In the genomic region with DNA sequence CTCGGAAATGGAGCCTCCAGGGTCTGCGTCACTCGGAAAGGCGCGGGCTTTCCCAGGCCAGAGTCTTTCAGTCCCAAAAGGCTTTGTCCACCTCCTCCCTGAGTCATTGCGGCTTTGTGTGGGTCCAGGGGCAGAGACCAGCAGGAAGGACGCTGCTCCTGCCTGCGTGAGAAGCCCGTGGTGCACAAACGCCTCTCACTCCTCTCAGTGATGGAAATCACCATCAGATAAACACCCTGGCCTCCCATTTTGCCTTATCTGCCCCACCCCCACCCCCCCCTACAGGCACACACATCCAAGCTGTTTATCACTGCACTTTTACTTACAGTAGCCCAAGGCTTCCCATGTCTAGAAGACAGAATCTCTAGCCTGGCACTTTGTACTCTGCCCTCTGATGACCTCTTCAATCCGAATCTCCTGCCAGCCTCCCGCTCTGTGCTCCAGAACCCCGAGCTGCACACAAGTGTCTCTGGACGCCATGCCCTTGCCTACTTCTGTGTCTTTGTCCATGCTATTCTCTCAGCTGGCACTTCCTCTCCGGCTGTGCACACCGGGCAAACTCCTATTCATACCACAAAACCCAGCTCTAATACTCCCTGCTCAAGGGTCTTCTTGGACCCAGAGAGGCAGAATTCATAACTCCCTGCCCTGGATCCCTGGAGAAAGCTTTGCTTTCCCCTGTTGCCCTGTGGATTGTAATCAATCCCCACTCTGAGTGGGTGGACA, we compare ENCODE assay signal across 3 cellular contexts.
TF ChIP-seq lines count a peak whose summit lies in the region.

No MANE protein-coding gene starts in this region.

TF ChIP-seq in SK-N-SH treated with all-trans-retinoic acid at 6 μM for 48 hours, 23 proteins besides CTCF, POLR2A, EP300 and RAD21:
- TF ChIP-seq, protein P1, sequence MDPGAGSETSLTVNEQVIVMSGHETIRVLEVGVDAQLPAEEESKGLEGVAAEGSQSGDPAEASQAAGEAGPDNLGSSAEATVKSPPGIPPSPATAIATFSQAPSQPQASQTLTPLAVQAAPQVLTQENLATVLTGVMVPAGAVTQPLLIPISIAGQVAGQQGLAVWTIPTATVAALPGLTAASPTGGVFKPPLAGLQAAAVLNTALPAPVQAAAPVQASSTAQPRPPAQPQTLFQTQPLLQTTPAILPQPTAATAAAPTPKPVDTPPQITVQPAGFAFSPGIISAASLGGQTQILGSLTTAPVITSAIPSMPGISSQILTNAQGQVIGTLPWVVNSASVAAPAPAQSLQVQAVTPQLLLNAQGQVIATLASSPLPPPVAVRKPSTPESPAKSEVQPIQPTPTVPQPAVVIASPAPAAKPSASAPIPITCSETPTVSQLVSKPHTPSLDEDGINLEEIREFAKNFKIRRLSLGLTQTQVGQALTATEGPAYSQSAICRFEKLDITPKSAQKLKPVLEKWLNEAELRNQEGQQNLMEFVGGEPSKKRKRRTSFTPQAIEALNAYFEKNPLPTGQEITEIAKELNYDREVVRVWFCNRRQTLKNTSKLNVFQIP (CRISPR knock-in tag; IDR thresholded peaks at IDR 0.05; ENCODE audit: borderline replicate concordance, low read depth): no peak
- TF ChIP-seq ZFP3 (CRISPR knock-in tag; IDR thresholded peaks at IDR 0.05): peak; percentile 94

TF ChIP-seq in SK-N-SH, 30 proteins besides CTCF, POLR2A, EP300 and RAD21 (continues in another document):
- TF ChIP-seq, protein P2, sequence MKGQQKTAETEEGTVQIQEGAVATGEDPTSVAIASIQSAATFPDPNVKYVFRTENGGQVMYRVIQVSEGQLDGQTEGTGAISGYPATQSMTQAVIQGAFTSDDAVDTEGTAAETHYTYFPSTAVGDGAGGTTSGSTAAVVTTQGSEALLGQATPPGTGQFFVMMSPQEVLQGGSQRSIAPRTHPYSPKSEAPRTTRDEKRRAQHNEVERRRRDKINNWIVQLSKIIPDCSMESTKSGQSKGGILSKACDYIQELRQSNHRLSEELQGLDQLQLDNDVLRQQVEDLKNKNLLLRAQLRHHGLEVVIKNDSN (IDR thresholded peaks at IDR 0.05; ENCODE audit: borderline replicate concordance, low read depth): no peak
- no peak for TF ChIP-seq YY1 (IDR thresholded peaks at IDR 0.05; ENCODE audit: low read depth)
- no peak for TF ChIP-seq CHD2 (IDR thresholded peaks at IDR 0.05; ENCODE audit: low read length, partially characterized antibody)
- TF ChIP-seq, protein P3, sequence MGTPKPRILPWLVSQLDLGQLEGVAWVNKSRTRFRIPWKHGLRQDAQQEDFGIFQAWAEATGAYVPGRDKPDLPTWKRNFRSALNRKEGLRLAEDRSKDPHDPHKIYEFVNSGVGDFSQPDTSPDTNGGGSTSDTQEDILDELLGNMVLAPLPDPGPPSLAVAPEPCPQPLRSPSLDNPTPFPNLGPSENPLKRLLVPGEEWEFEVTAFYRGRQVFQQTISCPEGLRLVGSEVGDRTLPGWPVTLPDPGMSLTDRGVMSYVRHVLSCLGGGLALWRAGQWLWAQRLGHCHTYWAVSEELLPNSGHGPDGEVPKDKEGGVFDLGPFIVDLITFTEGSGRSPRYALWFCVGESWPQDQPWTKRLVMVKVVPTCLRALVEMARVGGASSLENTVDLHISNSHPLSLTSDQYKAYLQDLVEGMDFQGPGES (IDR thresholded peaks at IDR 0.05; ENCODE audit: low read depth, low read length): no peak
- no peak for TF ChIP-seq NRF1 (IDR thresholded peaks at IDR 0.05; ENCODE audit: low read depth, low read length)
- TF ChIP-seq, protein P4, sequence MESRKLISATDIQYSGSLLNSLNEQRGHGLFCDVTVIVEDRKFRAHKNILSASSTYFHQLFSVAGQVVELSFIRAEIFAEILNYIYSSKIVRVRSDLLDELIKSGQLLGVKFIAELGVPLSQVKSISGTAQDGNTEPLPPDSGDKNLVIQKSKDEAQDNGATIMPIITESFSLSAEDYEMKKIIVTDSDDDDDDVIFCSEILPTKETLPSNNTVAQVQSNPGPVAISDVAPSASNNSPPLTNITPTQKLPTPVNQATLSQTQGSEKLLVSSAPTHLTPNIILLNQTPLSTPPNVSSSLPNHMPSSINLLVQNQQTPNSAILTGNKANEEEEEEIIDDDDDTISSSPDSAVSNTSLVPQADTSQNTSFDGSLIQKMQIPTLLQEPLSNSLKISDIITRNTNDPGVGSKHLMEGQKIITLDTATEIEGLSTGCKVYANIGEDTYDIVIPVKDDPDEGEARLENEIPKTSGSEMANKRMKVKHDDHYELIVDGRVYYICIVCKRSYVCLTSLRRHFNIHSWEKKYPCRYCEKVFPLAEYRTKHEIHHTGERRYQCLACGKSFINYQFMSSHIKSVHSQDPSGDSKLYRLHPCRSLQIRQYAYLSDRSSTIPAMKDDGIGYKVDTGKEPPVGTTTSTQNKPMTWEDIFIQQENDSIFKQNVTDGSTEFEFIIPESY (IDR thresholded peaks at IDR 0.05; ENCODE audit: borderline replicate concordance, low read depth): no peak
- no peak for TF ChIP-seq SMC3 (IDR thresholded peaks at IDR 0.05; ENCODE audit: low read depth, low read length)
- TF ChIP-seq TCF12 (IDR thresholded peaks at IDR 0.05): no peak
- no peak for TF ChIP-seq GATA2 (CRISPR knock-in tag; IDR thresholded peaks at IDR 0.05)
- TF ChIP-seq POLR2AphosphoS5 (IDR thresholded peaks at IDR 0.05; ENCODE audit: low read depth, low read length): no peak
- TF ChIP-seq, protein P5, sequence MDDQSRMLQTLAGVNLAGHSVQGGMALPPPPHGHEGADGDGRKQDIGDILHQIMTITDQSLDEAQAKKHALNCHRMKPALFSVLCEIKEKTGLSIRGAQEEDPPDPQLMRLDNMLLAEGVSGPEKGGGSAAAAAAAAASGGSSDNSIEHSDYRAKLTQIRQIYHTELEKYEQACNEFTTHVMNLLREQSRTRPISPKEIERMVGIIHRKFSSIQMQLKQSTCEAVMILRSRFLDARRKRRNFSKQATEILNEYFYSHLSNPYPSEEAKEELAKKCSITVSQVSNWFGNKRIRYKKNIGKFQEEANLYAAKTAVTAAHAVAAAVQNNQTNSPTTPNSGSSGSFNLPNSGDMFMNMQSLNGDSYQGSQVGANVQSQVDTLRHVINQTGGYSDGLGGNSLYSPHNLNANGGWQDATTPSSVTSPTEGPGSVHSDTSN (IDR thresholded peaks at IDR 0.05): no peak
- no peak for TF ChIP-seq NFIC (IDR thresholded peaks at IDR 0.05; ENCODE audit: borderline replicate concordance)
- TF ChIP-seq MXI1 (IDR thresholded peaks at IDR 0.05; ENCODE audit: low read depth, low read length): no peak
- TF ChIP-seq JUND (IDR thresholded peaks at IDR 0.05): no peak
- TF ChIP-seq FOSL2 (IDR thresholded peaks at IDR 0.05; ENCODE audit: borderline replicate concordance, low read depth): no peak
- no peak for TF ChIP-seq RCOR1 (IDR thresholded peaks at IDR 0.05; ENCODE audit: low read length)
- TF ChIP-seq FOXJ3 (CRISPR knock-in tag; IDR thresholded peaks at IDR 0.05): no peak
- TF ChIP-seq, protein P6, sequence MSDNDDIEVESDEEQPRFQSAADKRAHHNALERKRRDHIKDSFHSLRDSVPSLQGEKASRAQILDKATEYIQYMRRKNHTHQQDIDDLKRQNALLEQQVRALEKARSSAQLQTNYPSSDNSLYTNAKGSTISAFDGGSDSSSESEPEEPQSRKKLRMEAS (IDR thresholded peaks at IDR 0.05; ENCODE audit: low read depth): no peak

TF ChIP-seq in K562, 482 proteins besides CTCF, POLR2A, EP300 and RAD21 (continued from another document and continues in another):
- TF ChIP-seq, protein P7, sequence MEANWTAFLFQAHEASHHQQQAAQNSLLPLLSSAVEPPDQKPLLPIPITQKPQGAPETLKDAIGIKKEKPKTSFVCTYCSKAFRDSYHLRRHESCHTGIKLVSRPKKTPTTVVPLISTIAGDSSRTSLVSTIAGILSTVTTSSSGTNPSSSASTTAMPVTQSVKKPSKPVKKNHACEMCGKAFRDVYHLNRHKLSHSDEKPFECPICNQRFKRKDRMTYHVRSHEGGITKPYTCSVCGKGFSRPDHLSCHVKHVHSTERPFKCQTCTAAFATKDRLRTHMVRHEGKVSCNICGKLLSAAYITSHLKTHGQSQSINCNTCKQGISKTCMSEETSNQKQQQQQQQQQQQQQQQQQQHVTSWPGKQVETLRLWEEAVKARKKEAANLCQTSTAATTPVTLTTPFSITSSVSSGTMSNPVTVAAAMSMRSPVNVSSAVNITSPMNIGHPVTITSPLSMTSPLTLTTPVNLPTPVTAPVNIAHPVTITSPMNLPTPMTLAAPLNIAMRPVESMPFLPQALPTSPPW (CRISPR knock-in tag; IDR thresholded peaks at IDR 0.05): peak; percentile 66
- TF ChIP-seq GATA2 (CRISPR knock-in tag; IDR thresholded peaks at IDR 0.05): no peak
- no peak for TF ChIP-seq CBX1 (IDR thresholded peaks at IDR 0.05; ENCODE audit: low read depth)
- TF ChIP-seq CBFA2T3 (IDR thresholded peaks at IDR 0.05): 0 out of 2 replicates have a peak, but pooled peaks have one; percentile 7
- TF ChIP-seq, protein P8, sequence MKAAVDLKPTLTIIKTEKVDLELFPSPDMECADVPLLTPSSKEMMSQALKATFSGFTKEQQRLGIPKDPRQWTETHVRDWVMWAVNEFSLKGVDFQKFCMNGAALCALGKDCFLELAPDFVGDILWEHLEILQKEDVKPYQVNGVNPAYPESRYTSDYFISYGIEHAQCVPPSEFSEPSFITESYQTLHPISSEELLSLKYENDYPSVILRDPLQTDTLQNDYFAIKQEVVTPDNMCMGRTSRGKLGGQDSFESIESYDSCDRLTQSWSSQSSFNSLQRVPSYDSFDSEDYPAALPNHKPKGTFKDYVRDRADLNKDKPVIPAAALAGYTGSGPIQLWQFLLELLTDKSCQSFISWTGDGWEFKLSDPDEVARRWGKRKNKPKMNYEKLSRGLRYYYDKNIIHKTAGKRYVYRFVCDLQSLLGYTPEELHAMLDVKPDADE (conservative IDR thresholded peaks at IDR 0.05; ENCODE audit: control insufficient read depth, low read depth, low read length): no peak
- TF ChIP-seq MCM3 (IDR thresholded peaks at IDR 0.05): no peak
- TF ChIP-seq, protein P9, sequence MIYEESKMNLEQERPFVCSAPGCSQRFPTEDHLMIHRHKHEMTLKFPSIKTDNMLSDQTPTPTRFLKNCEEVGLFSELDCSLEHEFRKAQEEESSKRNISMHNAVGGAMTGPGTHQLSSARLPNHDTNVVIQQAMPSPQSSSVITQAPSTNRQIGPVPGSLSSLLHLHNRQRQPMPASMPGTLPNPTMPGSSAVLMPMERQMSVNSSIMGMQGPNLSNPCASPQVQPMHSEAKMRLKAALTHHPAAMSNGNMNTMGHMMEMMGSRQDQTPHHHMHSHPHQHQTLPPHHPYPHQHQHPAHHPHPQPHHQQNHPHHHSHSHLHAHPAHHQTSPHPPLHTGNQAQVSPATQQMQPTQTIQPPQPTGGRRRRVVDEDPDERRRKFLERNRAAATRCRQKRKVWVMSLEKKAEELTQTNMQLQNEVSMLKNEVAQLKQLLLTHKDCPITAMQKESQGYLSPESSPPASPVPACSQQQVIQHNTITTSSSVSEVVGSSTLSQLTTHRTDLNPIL (CRISPR knock-in tag; IDR thresholded peaks at IDR 0.05): no peak
- no peak for TF ChIP-seq ZKSCAN3 (CRISPR knock-in tag; IDR thresholded peaks at IDR 0.05)
- TF ChIP-seq MYNN (IDR thresholded peaks at IDR 0.05): no peak
- no peak for TF ChIP-seq MYNN (CRISPR knock-in tag; IDR thresholded peaks at IDR 0.05)
- TF ChIP-seq ZNF282 (CRISPR knock-in tag; IDR thresholded peaks at IDR 0.05): no peak
- TF ChIP-seq PHF8 (IDR thresholded peaks at IDR 0.05; ENCODE audit: borderline replicate concordance, low read length): no peak
- TF ChIP-seq, protein P10, sequence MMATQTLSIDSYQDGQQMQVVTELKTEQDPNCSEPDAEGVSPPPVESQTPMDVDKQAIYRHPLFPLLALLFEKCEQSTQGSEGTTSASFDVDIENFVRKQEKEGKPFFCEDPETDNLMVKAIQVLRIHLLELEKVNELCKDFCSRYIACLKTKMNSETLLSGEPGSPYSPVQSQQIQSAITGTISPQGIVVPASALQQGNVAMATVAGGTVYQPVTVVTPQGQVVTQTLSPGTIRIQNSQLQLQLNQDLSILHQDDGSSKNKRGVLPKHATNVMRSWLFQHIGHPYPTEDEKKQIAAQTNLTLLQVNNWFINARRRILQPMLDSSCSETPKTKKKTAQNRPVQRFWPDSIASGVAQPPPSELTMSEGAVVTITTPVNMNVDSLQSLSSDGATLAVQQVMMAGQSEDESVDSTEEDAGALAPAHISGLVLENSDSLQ (IDR thresholded peaks at IDR 0.05): no peak
- no peak for TF ChIP-seq ZNF140 (CRISPR knock-in tag; IDR thresholded peaks at IDR 0.05)
- TF ChIP-seq SLC30A9 (CRISPR knock-in tag; IDR thresholded peaks at IDR 0.05): no peak
- no peak for TF ChIP-seq BDP1 (IDR thresholded peaks at IDR 0.05; ENCODE audit: insufficient read depth, insufficient read length)
- no peak for TF ChIP-seq ZNF589 (CRISPR knock-in tag; IDR thresholded peaks at IDR 0.05; ENCODE audit: low read depth)
- TF ChIP-seq ELF4 (CRISPR knock-in tag; IDR thresholded peaks at IDR 0.05): no peak
- TF ChIP-seq BACH1 (tag; IDR thresholded peaks at IDR 0.05): no peak
- no peak for TF ChIP-seq POLR2AphosphoS5 (IDR thresholded peaks at IDR 0.05; ENCODE audit: control insufficient read depth, insufficient read depth, low read depth, low read length)
- TF ChIP-seq ZNF311 (CRISPR knock-in tag; IDR thresholded peaks at IDR 0.05): no peak
- TF ChIP-seq KDM1A (IDR thresholded peaks at IDR 0.05): no peak
- TF ChIP-seq, protein P11, sequence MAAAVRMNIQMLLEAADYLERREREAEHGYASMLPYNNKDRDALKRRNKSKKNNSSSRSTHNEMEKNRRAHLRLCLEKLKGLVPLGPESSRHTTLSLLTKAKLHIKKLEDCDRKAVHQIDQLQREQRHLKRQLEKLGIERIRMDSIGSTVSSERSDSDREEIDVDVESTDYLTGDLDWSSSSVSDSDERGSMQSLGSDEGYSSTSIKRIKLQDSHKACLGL (CRISPR knock-in tag; IDR thresholded peaks at IDR 0.05; ENCODE audit: borderline replicate concordance, poor library complexity, severe bottlenecking): no peak
